8 cellular contexts compared by ENCODE assay signal in the genomic region with DNA sequence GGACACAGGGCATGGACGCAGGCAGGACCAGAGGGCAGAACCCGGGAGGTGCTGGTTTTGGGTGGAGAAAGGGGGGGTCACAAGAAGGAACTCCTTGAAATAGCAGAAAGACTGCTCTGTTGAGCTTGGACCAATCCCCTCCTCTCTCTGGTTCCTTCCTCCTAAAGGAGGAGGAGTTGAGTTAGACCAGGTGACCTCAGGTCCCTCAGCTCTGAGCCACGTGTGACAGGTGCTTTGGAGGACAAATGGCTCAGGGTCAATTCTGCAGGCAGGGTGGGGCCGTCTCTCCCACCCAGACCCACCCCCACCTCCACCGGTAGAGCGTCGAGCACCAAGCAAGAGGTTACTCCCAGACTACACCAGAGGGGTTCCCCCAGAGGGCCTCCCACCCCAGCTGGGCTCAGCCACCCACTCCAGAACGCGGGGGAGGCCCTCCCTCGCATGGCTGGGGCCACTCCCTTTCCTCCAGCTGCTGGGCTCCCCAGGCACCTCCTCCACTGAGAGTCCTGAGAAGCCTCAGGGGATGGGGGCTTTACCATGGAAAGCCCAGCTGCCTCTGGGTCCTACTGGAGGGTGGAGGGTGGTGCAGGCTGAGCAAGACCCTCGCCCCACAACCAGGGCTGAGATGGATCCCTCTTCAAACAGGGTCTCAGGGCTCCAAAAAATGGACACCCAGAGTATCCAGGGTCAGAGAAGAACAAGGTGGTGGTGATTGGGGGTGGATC. TPM values are rescaled to one million over a fixed set of nuclear protein-coding genes. Genes with fewer than 3 reads are reported as not detected.
A peak's percentile ranks its signal among the peaks of the same experiment; 100 is the strongest.
DNase-seq lines count a peak whose midpoint lies in the region; ATAC-seq, FAIRE-seq and TF ChIP-seq lines count a peak whose summit lies in the region.

No MANE protein-coding gene starts in this region.

- no peaks in the 10 kb centered on the region for H3K27me3 ChIP-seq in ascending aorta

- peak overlapping the region; percentile 96 for H3K4me2 ChIP-seq in A549

- H3K36me3 ChIP-seq in ascending aorta = peaks cover 32 to 37% of the 10 kb centered on the region in 2 donors

- in situ Hi-C loops in GM13977 (cut with MboI; ENCODE audit: low pct_unique_long_range_greater_than_20kb, low sequenced_read_pairs, unreplicated experiment) = no loop called here

- H3K27ac ChIP-seq in A549 (peak overlapping the region; percentile 97), ascending aorta (peak overlapping the region; percentile 90 to 99)

- no peak for TF ChIP-seq RAD21 in A549 (conservative IDR thresholded peaks at IDR 0.05 in 1 of 2, IDR thresholded peaks at IDR 0.05 in 1 of 2)

- H3K4me1 ChIP-seq in A549 = peaks cover 50% of the 10 kb centered on the region
- H3K4me1 ChIP-seq in ascending aorta = peaks cover 10 to 43% of the 10 kb centered on the region in 2 donors

- no peak for FAIRE-seq in A549 (lab: Jason Lieb, UNC)

- H3K9me3 ChIP-seq in A549 (no peaks in the 10 kb centered on the region), ascending aorta (no peaks in the 10 kb centered on the region)

- TF ChIP-seq POLR2A in A549 (IDR thresholded peaks at IDR 0.05; ENCODE audit: low read length) = no peak

- 17% methylated on average over 10 of the region's 11 CpGs for WGBS in A549 (ENCODE audit: missing lambda C conversion rate)

- no peak for TF ChIP-seq CTCF in A549 (IDR thresholded peaks at IDR 0.05)
- TF ChIP-seq CTCF in GM13977 (IDR thresholded peaks at IDR 0.05; ENCODE audit: extremely low read depth, insufficient read depth, missing control alignments) = no peak
- peak in 1 of 3 experiments; percentile 16 for TF ChIP-seq CTCF in ascending aorta (IDR thresholded peaks at IDR 0.05)

- intact Hi-C loops in ascending aorta (cut with DNase I) = loop anchor here (10.0 kb wide), 1 partner anchor 230 kb away; a partner anchor contains a TSS

- TF ChIP-seq EP300 in A549 (IDR thresholded peaks at IDR 0.05) = no peak

- POLR2A ChIA-PET in A549 (lab: Yijun Ruan, JAX) = interaction anchor here (0.6 to 0.9 kb wide), 4 partner anchors 24 to 347 kb away, joined by 3 to 5 read pairs (median 3); a partner anchor contains a TSS

- DNase-seq in A549 (ENCODE audit: low read depth in 1 of 2, low spot score in 1 of 2) (peak; percentile 57 to 75), GM13977 (ENCODE audit: low spot score) (peak; percentile 87), RPMI7951 (ENCODE audit: low read depth) (peak; percentile 56), ascending aorta (ENCODE audit: low spot score in 2 of 2) (peak in 1 of 2 donors; percentile 75), iPS-NIHi11 (ENCODE audit: low spot score) (peak; percentile 66), NCI-H524 treated with DMSO at 0.1 percent for 48 hours (lab: John Stamatoyannopoulos, UW) (no peak)
- peak; percentile 18 to 63 for DNase-seq in stimulated activated CD4-positive, alpha-beta T cell treated with anti-CD3 and anti-CD28 coated beads, Interleukin-4, amount 100 ng/mL, for 4 hours

- CTCF ChIA-PET in A549 (lab: Yijun Ruan, JAX) = interaction anchor here (0.6 to 1.0 kb wide), 4 partner anchors 10 to 32 kb away, joined by 3 to 5 read pairs (median 3); a partner anchor contains a TSS

- H3K4me3 ChIP-seq in A549 = peak overlapping the region; percentile 82
- peak overlapping the region; percentile 93 to 95 for H3K4me3 ChIP-seq in ascending aorta

- ATAC-seq in A549 = peak; percentile 21 to 25
- ATAC-seq in HG03354 (IDR thresholded peaks at IDR 0.05; ENCODE audit: poor library complexity, severe bottlenecking, unreplicated experiment) = peak; percentile 39

TF ChIP-seq in A549, 52 proteins besides CTCF, POLR2A, EP300 and RAD21 (continues in another document):
- TF ChIP-seq EHMT2 (IDR thresholded peaks at IDR 0.05; ENCODE audit: low read depth) = no peak
- TF ChIP-seq, protein P1, sequence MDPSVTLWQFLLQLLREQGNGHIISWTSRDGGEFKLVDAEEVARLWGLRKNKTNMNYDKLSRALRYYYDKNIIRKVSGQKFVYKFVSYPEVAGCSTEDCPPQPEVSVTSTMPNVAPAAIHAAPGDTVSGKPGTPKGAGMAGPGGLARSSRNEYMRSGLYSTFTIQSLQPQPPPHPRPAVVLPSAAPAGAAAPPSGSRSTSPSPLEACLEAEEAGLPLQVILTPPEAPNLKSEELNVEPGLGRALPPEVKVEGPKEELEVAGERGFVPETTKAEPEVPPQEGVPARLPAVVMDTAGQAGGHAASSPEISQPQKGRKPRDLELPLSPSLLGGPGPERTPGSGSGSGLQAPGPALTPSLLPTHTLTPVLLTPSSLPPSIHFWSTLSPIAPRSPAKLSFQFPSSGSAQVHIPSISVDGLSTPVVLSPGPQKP (IDR thresholded peaks at IDR 0.05; ENCODE audit: low read depth, low read length) = no peak
- TF ChIP-seq JUNB (IDR thresholded peaks at IDR 0.05) = no peak
- no peak for TF ChIP-seq ZC3H11A (IDR thresholded peaks at IDR 0.05)
- TF ChIP-seq ZSCAN20 (CRISPR knock-in tag; IDR thresholded peaks at IDR 0.05) = no peak
- TF ChIP-seq, protein P2, sequence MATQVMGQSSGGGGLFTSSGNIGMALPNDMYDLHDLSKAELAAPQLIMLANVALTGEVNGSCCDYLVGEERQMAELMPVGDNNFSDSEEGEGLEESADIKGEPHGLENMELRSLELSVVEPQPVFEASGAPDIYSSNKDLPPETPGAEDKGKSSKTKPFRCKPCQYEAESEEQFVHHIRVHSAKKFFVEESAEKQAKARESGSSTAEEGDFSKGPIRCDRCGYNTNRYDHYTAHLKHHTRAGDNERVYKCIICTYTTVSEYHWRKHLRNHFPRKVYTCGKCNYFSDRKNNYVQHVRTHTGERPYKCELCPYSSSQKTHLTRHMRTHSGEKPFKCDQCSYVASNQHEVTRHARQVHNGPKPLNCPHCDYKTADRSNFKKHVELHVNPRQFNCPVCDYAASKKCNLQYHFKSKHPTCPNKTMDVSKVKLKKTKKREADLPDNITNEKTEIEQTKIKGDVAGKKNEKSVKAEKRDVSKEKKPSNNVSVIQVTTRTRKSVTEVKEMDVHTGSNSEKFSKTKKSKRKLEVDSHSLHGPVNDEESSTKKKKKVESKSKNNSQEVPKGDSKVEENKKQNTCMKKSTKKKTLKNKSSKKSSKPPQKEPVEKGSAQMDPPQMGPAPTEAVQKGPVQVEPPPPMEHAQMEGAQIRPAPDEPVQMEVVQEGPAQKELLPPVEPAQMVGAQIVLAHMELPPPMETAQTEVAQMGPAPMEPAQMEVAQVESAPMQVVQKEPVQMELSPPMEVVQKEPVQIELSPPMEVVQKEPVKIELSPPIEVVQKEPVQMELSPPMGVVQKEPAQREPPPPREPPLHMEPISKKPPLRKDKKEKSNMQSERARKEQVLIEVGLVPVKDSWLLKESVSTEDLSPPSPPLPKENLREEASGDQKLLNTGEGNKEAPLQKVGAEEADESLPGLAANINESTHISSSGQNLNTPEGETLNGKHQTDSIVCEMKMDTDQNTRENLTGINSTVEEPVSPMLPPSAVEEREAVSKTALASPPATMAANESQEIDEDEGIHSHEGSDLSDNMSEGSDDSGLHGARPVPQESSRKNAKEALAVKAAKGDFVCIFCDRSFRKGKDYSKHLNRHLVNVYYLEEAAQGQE (IDR thresholded peaks at IDR 0.05) = no peak
- TF ChIP-seq, protein P3, sequence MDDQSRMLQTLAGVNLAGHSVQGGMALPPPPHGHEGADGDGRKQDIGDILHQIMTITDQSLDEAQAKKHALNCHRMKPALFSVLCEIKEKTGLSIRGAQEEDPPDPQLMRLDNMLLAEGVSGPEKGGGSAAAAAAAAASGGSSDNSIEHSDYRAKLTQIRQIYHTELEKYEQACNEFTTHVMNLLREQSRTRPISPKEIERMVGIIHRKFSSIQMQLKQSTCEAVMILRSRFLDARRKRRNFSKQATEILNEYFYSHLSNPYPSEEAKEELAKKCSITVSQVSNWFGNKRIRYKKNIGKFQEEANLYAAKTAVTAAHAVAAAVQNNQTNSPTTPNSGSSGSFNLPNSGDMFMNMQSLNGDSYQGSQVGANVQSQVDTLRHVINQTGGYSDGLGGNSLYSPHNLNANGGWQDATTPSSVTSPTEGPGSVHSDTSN (IDR thresholded peaks at IDR 0.05) = no peak
- no peak for TF ChIP-seq RNF2 (IDR thresholded peaks at IDR 0.05; ENCODE audit: borderline replicate concordance, low read depth)
- TF ChIP-seq, protein P4, sequence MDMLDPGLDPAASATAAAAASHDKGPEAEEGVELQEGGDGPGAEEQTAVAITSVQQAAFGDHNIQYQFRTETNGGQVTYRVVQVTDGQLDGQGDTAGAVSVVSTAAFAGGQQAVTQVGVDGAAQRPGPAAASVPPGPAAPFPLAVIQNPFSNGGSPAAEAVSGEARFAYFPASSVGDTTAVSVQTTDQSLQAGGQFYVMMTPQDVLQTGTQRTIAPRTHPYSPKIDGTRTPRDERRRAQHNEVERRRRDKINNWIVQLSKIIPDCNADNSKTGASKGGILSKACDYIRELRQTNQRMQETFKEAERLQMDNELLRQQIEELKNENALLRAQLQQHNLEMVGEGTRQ (IDR thresholded peaks at IDR 0.05) = peak; percentile 54; the same call in 1 of the 2 replicates

RNA-seq across cellular contexts. Expression of a gene that starts 7.7 kb away (rescaled TPM):
- polyA plus RNA-seq in A549 (2011; rRNA removed) (101 and 108 TPM in 2 replicates), A549 (2017; fragmentation: RNase III; extraction: RNeasy Plus Mini Kit Qiagen cat#74134 plus additional on column Dnase treatment) (120 to 127 TPM (median 123 TPM) in 3 replicates)
- polyA plus RNA-seq in A549 (2012; cell fraction: cytosol; rRNA removed) = 137 and 142 TPM in 2 replicates
- polyA plus RNA-seq in A549 (2012; cell fraction: nucleus; rRNA removed) = 175 and 218 TPM in 2 replicates
- 357 and 380 TPM in 2 replicates for polyA minus RNA-seq in A549 (2011; rRNA and poly(A)+ RNA removed)
- 58.2 and 62.9 TPM in 2 replicates for total RNA-seq in RPMI7951 (2014; rRNA removed; shearing (Covaris generic))
- 251 TPM for total RNA-seq in ascending aorta

RNA-seq across cellular contexts. Expression of a gene that starts 28.7 kb away (rescaled TPM):
- polyA plus RNA-seq in A549 (2011; rRNA removed) = 117 and 124 TPM in 2 replicates
- polyA plus RNA-seq in A549 (2012; cell fraction: cytosol; rRNA removed) = 53.5 and 59.6 TPM in 2 replicates
- 16.5 and 24.4 TPM in 2 replicates for polyA plus RNA-seq in A549 (2012; cell fraction: nucleus; rRNA removed)
- 73.1 to 76.5 TPM (median 75.1 TPM) in 3 replicates for polyA plus RNA-seq in A549 (2017; fragmentation: RNase III; extraction: RNeasy Plus Mini Kit Qiagen cat#74134 plus additional on column Dnase treatment)
- 59.6 and 77.1 TPM in 2 replicates for polyA minus RNA-seq in A549 (2011; rRNA and poly(A)+ RNA removed)
- 62.6 and 67.6 TPM in 2 replicates for total RNA-seq in RPMI7951 (2014; rRNA removed; shearing (Covaris generic))
- total RNA-seq in ascending aorta = 83.4 TPM

RNA-seq across cellular contexts. Expression of a gene that starts 31.7 kb away (rescaled TPM):
- polyA plus RNA-seq in A549 (2011; rRNA removed) (30.8 and 41.8 TPM in 2 replicates), A549 (2017; fragmentation: RNase III; extraction: RNeasy Plus Mini Kit Qiagen cat#74134 plus additional on column Dnase treatment) (23.6 to 24.5 TPM (median 24.3 TPM) in 3 replicates)
- polyA plus RNA-seq in A549 (2012; cell fraction: cytosol; rRNA removed) = 22.4 and 26.4 TPM in 2 replicates
- polyA plus RNA-seq in A549 (2012; cell fraction: nucleus; rRNA removed) = 41.4 and 43.0 TPM in 2 replicates
- 58.4 and 65.5 TPM in 2 replicates for polyA minus RNA-seq in A549 (2011; rRNA and poly(A)+ RNA removed)
- 20.9 and 22.1 TPM in 2 replicates for total RNA-seq in RPMI7951 (2014; rRNA removed; shearing (Covaris generic))
- 73.7 TPM for total RNA-seq in ascending aorta
